Comparison of ENCODE assay signal across 1 cellular context in the genomic region with DNA sequence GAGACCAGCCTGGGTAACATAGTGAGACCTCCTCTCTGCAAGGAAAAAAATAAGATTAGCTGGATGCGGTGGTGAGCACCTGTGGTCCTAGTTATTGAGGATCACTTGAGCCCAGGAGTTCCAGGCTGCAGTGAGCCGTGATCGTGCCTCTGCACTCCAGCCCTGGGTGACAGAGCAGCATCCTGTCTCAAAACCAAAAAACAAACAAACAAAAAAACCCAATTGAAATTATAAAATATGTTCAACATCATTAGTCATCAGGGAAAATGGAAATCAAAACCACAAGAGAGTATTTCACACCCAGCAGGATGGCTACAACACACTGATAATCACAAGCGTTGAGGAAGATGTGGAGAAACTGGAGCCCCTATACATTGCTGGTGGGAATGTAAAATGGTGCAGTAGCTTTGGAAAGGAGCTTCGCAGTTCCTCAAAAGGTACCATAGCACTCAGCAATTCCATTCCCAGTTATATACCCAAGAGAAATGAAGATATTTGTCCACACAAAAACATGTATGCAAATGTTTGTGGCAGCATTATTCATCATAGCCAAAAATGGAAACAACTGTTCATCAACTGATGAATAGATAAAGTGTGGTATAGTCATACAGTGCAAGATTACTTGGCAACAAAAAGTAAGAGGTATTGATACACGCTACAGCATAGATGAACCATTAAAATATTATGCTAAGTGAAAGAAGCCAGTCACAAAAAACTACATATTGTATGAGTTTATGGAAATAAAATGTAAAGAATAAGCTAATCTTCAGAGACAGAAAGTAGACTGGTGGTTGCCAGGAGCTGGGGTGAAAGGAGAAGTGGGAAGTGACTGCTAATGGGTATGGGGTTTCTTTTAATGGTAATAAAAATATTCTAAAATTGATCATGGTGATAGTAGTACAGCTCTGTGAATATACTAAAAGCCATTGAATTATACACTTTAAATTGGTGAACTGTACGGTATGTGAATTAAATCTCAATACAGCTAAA.
TF ChIP-seq lines count a peak whose summit lies in the region.

No MANE protein-coding gene starts in this region.

TF ChIP-seq in WTC11, 78 proteins besides CTCF, POLR2A, EP300 and RAD21 (continued from another document):
- TF ChIP-seq, protein P1, sequence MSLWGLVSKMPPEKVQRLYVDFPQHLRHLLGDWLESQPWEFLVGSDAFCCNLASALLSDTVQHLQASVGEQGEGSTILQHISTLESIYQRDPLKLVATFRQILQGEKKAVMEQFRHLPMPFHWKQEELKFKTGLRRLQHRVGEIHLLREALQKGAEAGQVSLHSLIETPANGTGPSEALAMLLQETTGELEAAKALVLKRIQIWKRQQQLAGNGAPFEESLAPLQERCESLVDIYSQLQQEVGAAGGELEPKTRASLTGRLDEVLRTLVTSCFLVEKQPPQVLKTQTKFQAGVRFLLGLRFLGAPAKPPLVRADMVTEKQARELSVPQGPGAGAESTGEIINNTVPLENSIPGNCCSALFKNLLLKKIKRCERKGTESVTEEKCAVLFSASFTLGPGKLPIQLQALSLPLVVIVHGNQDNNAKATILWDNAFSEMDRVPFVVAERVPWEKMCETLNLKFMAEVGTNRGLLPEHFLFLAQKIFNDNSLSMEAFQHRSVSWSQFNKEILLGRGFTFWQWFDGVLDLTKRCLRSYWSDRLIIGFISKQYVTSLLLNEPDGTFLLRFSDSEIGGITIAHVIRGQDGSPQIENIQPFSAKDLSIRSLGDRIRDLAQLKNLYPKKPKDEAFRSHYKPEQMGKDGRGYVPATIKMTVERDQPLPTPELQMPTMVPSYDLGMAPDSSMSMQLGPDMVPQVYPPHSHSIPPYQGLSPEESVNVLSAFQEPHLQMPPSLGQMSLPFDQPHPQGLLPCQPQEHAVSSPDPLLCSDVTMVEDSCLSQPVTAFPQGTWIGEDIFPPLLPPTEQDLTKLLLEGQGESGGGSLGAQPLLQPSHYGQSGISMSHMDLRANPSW (CRISPR knock-in tag; conservative IDR thresholded peaks at IDR 0.05; ENCODE audit: low read depth): no peak
- no peak for TF ChIP-seq HMGA2 (CRISPR knock-in tag; IDR thresholded peaks at IDR 0.05)
- TF ChIP-seq JUN (CRISPR knock-in tag; IDR thresholded peaks at IDR 0.05): no peak
- no peak for TF ChIP-seq IRF2 (CRISPR knock-in tag; IDR thresholded peaks at IDR 0.05; ENCODE audit: borderline replicate concordance, low read depth)
- TF ChIP-seq, protein P2, sequence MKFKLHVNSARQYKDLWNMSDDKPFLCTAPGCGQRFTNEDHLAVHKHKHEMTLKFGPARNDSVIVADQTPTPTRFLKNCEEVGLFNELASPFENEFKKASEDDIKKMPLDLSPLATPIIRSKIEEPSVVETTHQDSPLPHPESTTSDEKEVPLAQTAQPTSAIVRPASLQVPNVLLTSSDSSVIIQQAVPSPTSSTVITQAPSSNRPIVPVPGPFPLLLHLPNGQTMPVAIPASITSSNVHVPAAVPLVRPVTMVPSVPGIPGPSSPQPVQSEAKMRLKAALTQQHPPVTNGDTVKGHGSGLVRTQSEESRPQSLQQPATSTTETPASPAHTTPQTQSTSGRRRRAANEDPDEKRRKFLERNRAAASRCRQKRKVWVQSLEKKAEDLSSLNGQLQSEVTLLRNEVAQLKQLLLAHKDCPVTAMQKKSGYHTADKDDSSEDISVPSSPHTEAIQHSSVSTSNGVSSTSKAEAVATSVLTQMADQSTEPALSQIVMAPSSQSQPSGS (CRISPR knock-in tag; IDR thresholded peaks at IDR 0.05; ENCODE audit: borderline replicate concordance, low read depth): no peak
- no peak for TF ChIP-seq ATF1 (CRISPR knock-in tag; IDR thresholded peaks at IDR 0.05)
- TF ChIP-seq ESRRA (CRISPR knock-in tag; IDR thresholded peaks at IDR 0.05; ENCODE audit: borderline replicate concordance): no peak
- no peak for TF ChIP-seq NR3C1 (CRISPR knock-in tag; conservative IDR thresholded peaks at IDR 0.05; ENCODE audit: low read depth)
- no peak for TF ChIP-seq NR1H2 (CRISPR knock-in tag; IDR thresholded peaks at IDR 0.05)
- TF ChIP-seq, protein P3, sequence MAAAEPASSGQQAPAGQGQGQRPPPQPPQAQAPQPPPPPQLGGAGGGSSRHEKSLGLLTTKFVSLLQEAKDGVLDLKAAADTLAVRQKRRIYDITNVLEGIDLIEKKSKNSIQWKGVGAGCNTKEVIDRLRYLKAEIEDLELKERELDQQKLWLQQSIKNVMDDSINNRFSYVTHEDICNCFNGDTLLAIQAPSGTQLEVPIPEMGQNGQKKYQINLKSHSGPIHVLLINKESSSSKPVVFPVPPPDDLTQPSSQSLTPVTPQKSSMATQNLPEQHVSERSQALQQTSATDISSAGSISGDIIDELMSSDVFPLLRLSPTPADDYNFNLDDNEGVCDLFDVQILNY (CRISPR knock-in tag; IDR thresholded peaks at IDR 0.05): no peak
